18 cellular contexts compared by ENCODE assay signal in genomic region chr4:2691952-2692435, GRCh38.
DNase-seq lines count a peak whose midpoint lies in the region; ATAC-seq and TF ChIP-seq lines count a peak whose summit lies in the region.
"Had no signal": no experiment of that assay in that cellular context is flagged by ENCODE, and none has a peak within 500 bp of the region (broad histone marks: within the 10 kb centered on the region; RNA-seq: fewer than 3 reads in every experiment).

No MANE protein-coding gene starts in this region.

- H3K9me3 Mint-ChIP-seq in activated naive CD8-positive, alpha-beta T cell treated with anti-CD3 and anti-CD28 coated beads for 36 hours: no peaks in the 10 kb centered on the region

- H3K4me1 Mint-ChIP-seq in activated naive CD8-positive, alpha-beta T cell treated with anti-CD3 and anti-CD28 coated beads for 36 hours: peaks cover 22% of the 10 kb centered on the region

- ATAC-seq in HG02610 (IDR thresholded peaks at IDR 0.05; ENCODE audit: unreplicated experiment) (peak; percentile 27), SK-N-SH treated with all-trans-retinoic acid at 6 μM for 48 hours (no peak)
- ATAC-seq: heart left ventricle had no signal

- peak; percentile 27 to 52 for DNase-seq in activated CD4-positive, alpha-beta T cell treated with anti-CD3 and anti-CD28 coated beads, Interleukin-2, amount 50 U/mL, for 48 hours
- no peak for DNase-seq in activated CD4-positive, alpha-beta T cell treated with anti-CD3 and anti-CD28 coated beads for 1 hour
- peak; percentile 34 for DNase-seq in activated naive CD8-positive, alpha-beta T cell treated with anti-CD3 and anti-CD28 coated beads for 36 hours
- peak; percentile 19 for DNase-seq in stimulated activated CD8-positive, alpha-beta memory T cell treated with anti-CD3 and anti-CD28 coated beads, Interleukin-12 subunit alpha, Interleukin-12 subunit beta, amount 100 ng/mL, for 24 hours (ENCODE audit: extremely low read depth)
- no peak for DNase-seq in SW480 (ENCODE audit: low spot score)
- DNase-seq in central memory CD4-positive, alpha-beta T cell: no peak
- DNase-seq: activated gamma-delta T cell treated with Interleukin-2 at 50 U/mL for 16 hours, dorsolateral prefrontal cortex, esophagus squamous epithelium, GF-D8, heart left ventricle, KG1, mesenchymal stem cell, NCI-H1092, NCI-H748 treated with DMSO at 0.1 percent for 48 hours, sigmoid colon had no signal

- H3K4me3 Mint-ChIP-seq in activated naive CD8-positive, alpha-beta T cell treated with anti-CD3 and anti-CD28 coated beads for 36 hours: no peak overlapping the region

- peak overlapping the region; percentile 78 for H3K27ac Mint-ChIP-seq in activated naive CD8-positive, alpha-beta T cell treated with anti-CD3 and anti-CD28 coated beads for 36 hours

- no peaks in the 10 kb centered on the region for H3K27me3 Mint-ChIP-seq in activated naive CD8-positive, alpha-beta T cell treated with anti-CD3 and anti-CD28 coated beads for 36 hours

- peaks cover 32% of the 10 kb centered on the region for H3K36me3 Mint-ChIP-seq in activated naive CD8-positive, alpha-beta T cell treated with anti-CD3 and anti-CD28 coated beads for 36 hours

TF ChIP-seq in SK-N-SH treated with all-trans-retinoic acid at 6 μM for 48 hours, 23 proteins besides CTCF, POLR2A, EP300 and RAD21:
- no peak for TF ChIP-seq ESRRG (CRISPR knock-in tag; IDR thresholded peaks at IDR 0.05)
- TF ChIP-seq ZC3H10 (CRISPR knock-in tag; IDR thresholded peaks at IDR 0.05): no peak
- no peak for TF ChIP-seq ZFP30 (CRISPR knock-in tag; IDR thresholded peaks at IDR 0.05)
- TF ChIP-seq CREB5 (CRISPR knock-in tag; IDR thresholded peaks at IDR 0.05; ENCODE audit: low read depth): no peak
- no peak for TF ChIP-seq PATZ1 (CRISPR knock-in tag; IDR thresholded peaks at IDR 0.05; ENCODE audit: borderline replicate concordance)
- no peak for TF ChIP-seq ISL1 (CRISPR knock-in tag; IDR thresholded peaks at IDR 0.05)
- no peak for TF ChIP-seq CSRNP3 (CRISPR knock-in tag; IDR thresholded peaks at IDR 0.05)
- no peak for TF ChIP-seq SNAI2 (CRISPR knock-in tag; IDR thresholded peaks at IDR 0.05)
- TF ChIP-seq TCF4 (CRISPR knock-in tag; IDR thresholded peaks at IDR 0.05; ENCODE audit: borderline replicate concordance): no peak
- TF ChIP-seq ZNF565 (CRISPR knock-in tag; conservative IDR thresholded peaks at IDR 0.05; ENCODE audit: low read depth): no peak
- no peak for TF ChIP-seq ZNF8 (CRISPR knock-in tag; IDR thresholded peaks at IDR 0.05)
- TF ChIP-seq GLIS3 (CRISPR knock-in tag; IDR thresholded peaks at IDR 0.05): no peak
- TF ChIP-seq RARB (CRISPR knock-in tag; IDR thresholded peaks at IDR 0.05): no peak
- TF ChIP-seq ZNF70 (CRISPR knock-in tag; IDR thresholded peaks at IDR 0.05): no peak

Comparison
In these comparisons a context has a peak if more than half of its experiments do, and no peak if none do; other contexts are left out.
1. DNase-seq: peak in activated CD4-positive, alpha-beta T cell treated with anti-CD3 and anti-CD28 coated beads, Interleukin-2, amount 50 U/mL, for 48 hours (2 of 2), activated naive CD8-positive, alpha-beta T cell treated with anti-CD3 and anti-CD28 coated beads for 36 hours (single experiment) and stimulated activated CD8-positive, alpha-beta memory T cell treated with anti-CD3 and anti-CD28 coated beads, Interleukin-12 subunit alpha, Interleukin-12 subunit beta, amount 100 ng/mL, for 24 hours (single experiment); none in activated CD4-positive, alpha-beta T cell treated with anti-CD3 and anti-CD28 coated beads for 1 hour (single experiment), SW480 (single experiment) and central memory CD4-positive, alpha-beta T cell (single experiment).